ENCODE assay signal across 34 cellular contexts in genomic region chr16:6258056-6258455, GRCh38.
"Had no signal": no experiment of that assay in that cellular context is flagged by ENCODE, and none has a peak within 500 bp of the region (broad histone marks: within the 10 kb centered on the region; RNA-seq: fewer than 3 reads in every experiment).

No MANE protein-coding gene starts in this region.

- H3K4me1 ChIP-seq: adrenal gland, body of pancreas, breast epithelium had no signal

- FAIRE-seq: astrocyte had no signal

- ATAC-seq: activated naive CD4-positive, alpha-beta T cell treated with anti-CD3 and anti-CD28 coated beads, Interleukin-2, amount 50 U/mL, for 72 hours; activated T-cell treated with anti-CD3 and anti-CD28 coated beads, Interleukin-2, amount 50 U/mL, for 4 hours; body of pancreas had no signal

- H3K9me3 ChIP-seq: adrenal gland, breast epithelium had no signal

- H3K27me3 ChIP-seq: adrenal gland, body of pancreas, breast epithelium had no signal

- H3K36me3 ChIP-seq: adrenal gland, breast epithelium had no signal

- H3K27ac ChIP-seq: adrenal gland, body of pancreas, breast epithelium, VCaP had no signal

- DNase-seq: activated B cell treated with CpG ODN at 0.5 μM for 24 hours; activated CD4-positive, alpha-beta memory T cell treated with anti-CD3 and anti-CD28 coated beads for 36 hours; activated CD4-positive, alpha-beta T cell treated with anti-CD3 and anti-CD28 coated beads for 4 hours; activated CD4-positive, alpha-beta T cell treated with anti-CD3 and anti-CD28 coated beads, Interleukin-2, amount 50 U/mL, for 1 hour; activated CD4-positive, CD25-positive, alpha-beta regulatory T cell treated with anti-CD3 and anti-CD28 coated beads, Interleukin-2, amount 50 U/mL, for 72 hours; activated CD8-positive, alpha-beta memory T cell treated with anti-CD3 and anti-CD28 coated beads, Interleukin-2, amount 50 U/mL, for 4 hours; activated gamma-delta T cell treated with Interleukin-2 at 50 U/mL for 16 hours; activated naive CD4-positive, alpha-beta T cell treated with anti-CD3 and anti-CD28 coated beads for 36 hours; activated T-cell treated with anti-CD3 and anti-CD28 coated beads for 4 hours; activated T-cell treated with anti-CD3 and anti-CD28 coated beads, Interleukin-2, amount 50 U/mL, for 4 hours; adrenal gland; body of pancreas; cerebellar nuclear complex; MV-4-11; NCI-H1092; NCI-H1436 treated with DMSO at 0.1 percent for 48 hours; NCI-H187; NCI-H2029 treated with DMSO at 0.1 percent for 48 hours; NCI-H2107; NCI-H2171; NCI-H510A; NCI-H526; NCI-H82; NK-92 treated with Interleukin-12 subunit alpha and Interleukin-12 subunit beta, amount 100 ng/mL, for 24 hours; OCI-M1; Right ventricle myocardium superior; SW 1271; T-helper 1 cell; T-helper 2 cell; T-helper 9 cell had no signal

- H3K4me3 ChIP-seq: adrenal gland, body of pancreas, breast epithelium had no signal
